1 cellular context compared by ENCODE assay signal in the genomic region with DNA sequence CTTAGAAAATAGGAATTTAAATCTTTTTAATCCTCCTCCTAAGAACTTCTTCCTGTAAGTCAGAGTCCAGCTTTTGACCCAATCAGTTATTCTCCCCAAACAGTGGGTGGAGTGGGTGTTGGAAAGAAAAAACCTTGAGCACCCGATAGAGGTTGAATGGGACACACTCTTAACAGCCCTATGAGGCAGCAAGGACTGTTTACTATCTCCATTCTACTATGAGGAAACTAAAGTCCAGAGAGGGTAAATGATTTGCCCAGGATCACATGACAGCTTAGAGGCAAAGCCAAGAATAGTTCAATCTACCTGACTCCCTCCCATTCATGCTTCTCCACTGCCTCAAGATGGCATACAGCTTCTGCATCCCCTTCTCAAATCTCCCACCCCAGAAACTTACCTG.
TF ChIP-seq lines count a peak whose summit lies in the region.

No MANE protein-coding gene starts in this region.

TF ChIP-seq in WTC11, 78 proteins besides CTCF, POLR2A, EP300 and RAD21 (continued from another document):
- TF ChIP-seq, protein P1, sequence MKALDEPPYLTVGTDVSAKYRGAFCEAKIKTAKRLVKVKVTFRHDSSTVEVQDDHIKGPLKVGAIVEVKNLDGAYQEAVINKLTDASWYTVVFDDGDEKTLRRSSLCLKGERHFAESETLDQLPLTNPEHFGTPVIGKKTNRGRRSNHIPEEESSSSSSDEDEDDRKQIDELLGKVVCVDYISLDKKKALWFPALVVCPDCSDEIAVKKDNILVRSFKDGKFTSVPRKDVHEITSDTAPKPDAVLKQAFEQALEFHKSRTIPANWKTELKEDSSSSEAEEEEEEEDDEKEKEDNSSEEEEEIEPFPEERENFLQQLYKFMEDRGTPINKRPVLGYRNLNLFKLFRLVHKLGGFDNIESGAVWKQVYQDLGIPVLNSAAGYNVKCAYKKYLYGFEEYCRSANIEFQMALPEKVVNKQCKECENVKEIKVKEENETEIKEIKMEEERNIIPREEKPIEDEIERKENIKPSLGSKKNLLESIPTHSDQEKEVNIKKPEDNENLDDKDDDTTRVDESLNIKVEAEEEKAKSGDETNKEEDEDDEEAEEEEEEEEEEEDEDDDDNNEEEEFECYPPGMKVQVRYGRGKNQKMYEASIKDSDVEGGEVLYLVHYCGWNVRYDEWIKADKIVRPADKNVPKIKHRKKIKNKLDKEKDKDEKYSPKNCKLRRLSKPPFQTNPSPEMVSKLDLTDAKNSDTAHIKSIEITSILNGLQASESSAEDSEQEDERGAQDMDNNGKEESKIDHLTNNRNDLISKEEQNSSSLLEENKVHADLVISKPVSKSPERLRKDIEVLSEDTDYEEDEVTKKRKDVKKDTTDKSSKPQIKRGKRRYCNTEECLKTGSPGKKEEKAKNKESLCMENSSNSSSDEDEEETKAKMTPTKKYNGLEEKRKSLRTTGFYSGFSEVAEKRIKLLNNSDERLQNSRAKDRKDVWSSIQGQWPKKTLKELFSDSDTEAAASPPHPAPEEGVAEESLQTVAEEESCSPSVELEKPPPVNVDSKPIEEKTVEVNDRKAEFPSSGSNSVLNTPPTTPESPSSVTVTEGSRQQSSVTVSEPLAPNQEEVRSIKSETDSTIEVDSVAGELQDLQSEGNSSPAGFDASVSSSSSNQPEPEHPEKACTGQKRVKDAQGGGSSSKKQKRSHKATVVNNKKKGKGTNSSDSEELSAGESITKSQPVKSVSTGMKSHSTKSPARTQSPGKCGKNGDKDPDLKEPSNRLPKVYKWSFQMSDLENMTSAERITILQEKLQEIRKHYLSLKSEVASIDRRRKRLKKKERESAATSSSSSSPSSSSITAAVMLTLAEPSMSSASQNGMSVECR (CRISPR knock-in tag; IDR thresholded peaks at IDR 0.05; ENCODE audit: borderline replicate concordance): no peak
- TF ChIP-seq, protein P2, sequence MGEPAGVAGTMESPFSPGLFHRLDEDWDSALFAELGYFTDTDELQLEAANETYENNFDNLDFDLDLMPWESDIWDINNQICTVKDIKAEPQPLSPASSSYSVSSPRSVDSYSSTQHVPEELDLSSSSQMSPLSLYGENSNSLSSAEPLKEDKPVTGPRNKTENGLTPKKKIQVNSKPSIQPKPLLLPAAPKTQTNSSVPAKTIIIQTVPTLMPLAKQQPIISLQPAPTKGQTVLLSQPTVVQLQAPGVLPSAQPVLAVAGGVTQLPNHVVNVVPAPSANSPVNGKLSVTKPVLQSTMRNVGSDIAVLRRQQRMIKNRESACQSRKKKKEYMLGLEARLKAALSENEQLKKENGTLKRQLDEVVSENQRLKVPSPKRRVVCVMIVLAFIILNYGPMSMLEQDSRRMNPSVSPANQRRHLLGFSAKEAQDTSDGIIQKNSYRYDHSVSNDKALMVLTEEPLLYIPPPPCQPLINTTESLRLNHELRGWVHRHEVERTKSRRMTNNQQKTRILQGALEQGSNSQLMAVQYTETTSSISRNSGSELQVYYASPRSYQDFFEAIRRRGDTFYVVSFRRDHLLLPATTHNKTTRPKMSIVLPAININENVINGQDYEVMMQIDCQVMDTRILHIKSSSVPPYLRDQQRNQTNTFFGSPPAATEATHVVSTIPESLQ (CRISPR knock-in tag; IDR thresholded peaks at IDR 0.05): no peak
- no peak for TF ChIP-seq NR1H2 (CRISPR knock-in tag; IDR thresholded peaks at IDR 0.05)
- TF ChIP-seq ZNF671 (CRISPR knock-in tag; IDR thresholded peaks at IDR 0.05): no peak
- TF ChIP-seq GTF2I (CRISPR knock-in tag; conservative IDR thresholded peaks at IDR 0.05): no peak
